22 cellular contexts compared by ENCODE assay signal in the genomic region with DNA sequence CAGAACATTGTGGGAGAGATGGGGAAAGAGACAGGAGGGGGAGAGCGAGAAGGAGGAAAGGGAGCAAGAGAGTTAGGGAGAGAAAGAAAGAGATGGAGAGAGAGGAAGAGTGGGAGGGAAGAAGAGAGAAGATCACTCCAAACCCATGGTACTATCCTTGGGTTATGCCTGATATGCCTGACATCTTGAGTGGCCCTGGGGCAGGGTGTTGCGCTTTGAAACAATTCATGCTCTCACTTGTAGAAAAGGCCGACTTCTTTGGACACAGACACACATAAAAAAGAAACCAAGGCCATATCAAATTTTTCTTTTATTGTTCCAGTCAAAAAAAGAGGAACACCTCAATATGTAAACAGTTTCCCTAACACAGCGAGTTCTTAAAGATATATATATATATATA.
DNase-seq lines count a peak whose midpoint lies in the region; ATAC-seq, FAIRE-seq and TF ChIP-seq lines count a peak whose summit lies in the region.
"Had no signal": no experiment of that assay in that cellular context is flagged by ENCODE, and none has a peak within 500 bp of the region (broad histone marks: within the 10 kb centered on the region; RNA-seq: fewer than 3 reads in every experiment).

No MANE protein-coding gene starts in this region.

- no peaks in the 10 kb centered on the region for H3K36me3 ChIP-seq in SK-N-SH (replicated peaks in 1 of 2; ENCODE audit: control insufficient read depth in 1 of 2, insufficient read depth in 2 of 2, low read length in 1 of 2)
- H3K36me3 ChIP-seq in H1 (ENCODE audit: control insufficient read depth in 2 of 4, insufficient read depth in 4 of 4, low read length in 3 of 4), result no peaks in the 10 kb centered on the region
- H3K36me3 ChIP-seq in trophoblast cell (ENCODE audit: control insufficient read depth in 1 of 2, insufficient read depth in 2 of 2, low read length in 2 of 2), result no peaks in the 10 kb centered on the region
- no peaks in the 10 kb centered on the region for H3K36me3 ChIP-seq in skeletal muscle tissue (ENCODE audit: control insufficient read depth in 3 of 3, insufficient read depth in 3 of 3, low read length in 3 of 3)
- H3K36me3 ChIP-seq: BLaER1 treated with 17β-estradiol and CSF1 and Interleukin-3, amounts not matched to agents 10 nM and 100 nM had no signal

- 0 out of 2 replicates have a peak overlapping the region, but pooled peaks have one; percentile 36 for H2BK5ac ChIP-seq in H1 (ENCODE audit: low read depth, low read length)
- H2BK5ac ChIP-seq in trophoblast cell (ENCODE audit: low read depth, low read length, poor library complexity), result no peak overlapping the region

- no peaks in the 10 kb centered on the region for H3K79me2 ChIP-seq in SK-N-SH (ENCODE audit: insufficient read depth)
- no peaks in the 10 kb centered on the region for H3K79me2 ChIP-seq in H1 (ENCODE audit: control insufficient read depth in 1 of 2, insufficient read depth in 2 of 2, low read length in 2 of 2)
- H3K79me2 ChIP-seq in trophoblast cell (ENCODE audit: control insufficient read depth, insufficient read depth, low read length, poor library complexity), result no peaks in the 10 kb centered on the region

- no peaks in the 10 kb centered on the region for H3K9me2 ChIP-seq in SK-N-SH

- no peak for TF ChIP-seq POLR2A in H1 (IDR thresholded peaks at IDR 0.05; ENCODE audit: control extremely low read depth in 1 of 2, low read depth in 2 of 2, low read length in 2 of 2)

- DNase-seq in SK-N-SH (no peak), H1 (ENCODE audit: low read depth in 1 of 2, low spot score in 2 of 2) (no peak), trophoblast cell (peak; percentile 63 to 73), NCI-H2029 (lab: John Stamatoyannopoulos, UW) (no peak), NCI-H2227 treated with DMSO at 0.1 percent for 48 hours (lab: John Stamatoyannopoulos, UW) (no peak)
- no peak for DNase-seq in activated CD4-positive, CD25-positive, alpha-beta regulatory T cell treated with anti-CD3 and anti-CD28 coated beads, Interleukin-2, amount 50 U/mL, for 72 hours
- DNase-seq: AML-193; Caco-2; Calu3; CD4-positive, alpha-beta T cell; CD8-positive, alpha-beta T cell; GF-D8 had no signal

- H4K91ac ChIP-seq in H1 (replicated peaks; ENCODE audit: insufficient read length, low read length) (peak overlapping the region; percentile 44), trophoblast cell (ENCODE audit: low read depth, low read length) (no peak overlapping the region)

- peaks cover 7% of the 10 kb centered on the region; the same call in 1 of the 2 replicates for H3K27me3 ChIP-seq in SK-N-SH (ENCODE audit: insufficient read depth)
- H3K27me3 ChIP-seq in H1 (replicated peaks in 1 of 4; ENCODE audit: control insufficient read depth in 3 of 4, extremely low read depth in 1 of 4, insufficient read depth in 3 of 4, low read length in 3 of 4), result no peaks in the 10 kb centered on the region
- no peaks in the 10 kb centered on the region for H3K27me3 ChIP-seq in trophoblast cell (ENCODE audit: insufficient read depth, low read length)
- no peaks in the 10 kb centered on the region for H3K27me3 ChIP-seq in skeletal muscle tissue (ENCODE audit: control insufficient read depth in 3 of 3, insufficient read depth in 3 of 3, low read length in 3 of 3)
- H3K27me3 ChIP-seq: BLaER1 treated with 17β-estradiol and CSF1 and Interleukin-3, amounts not matched to agents 10 nM and 100 nM had no signal

- H3K79me1 ChIP-seq in H1 (ENCODE audit: low read depth, low read length) (no peaks in the 10 kb centered on the region), trophoblast cell (ENCODE audit: low read length) (no peaks in the 10 kb centered on the region)

- H4K5ac ChIP-seq in H1 (ENCODE audit: insufficient read length, low read depth, low read length), result no peak overlapping the region

- no peak overlapping the region for H3K4me3 ChIP-seq in SK-N-SH (ENCODE audit: low read depth in 2 of 2, low read length in 1 of 2)
- no peak overlapping the region for H3K4me3 ChIP-seq in H1 (ENCODE audit: extremely low read depth in 1 of 4, insufficient read depth in 2 of 4, low read depth in 3 of 4, low read length in 4 of 4)
- no peak overlapping the region for H3K4me3 ChIP-seq in trophoblast cell (ENCODE audit: low read depth, low read length)
- H3K4me3 ChIP-seq in skeletal muscle tissue (ENCODE audit: low read length in 3 of 3), result peak overlapping the region in 2 of 3 donors; percentile 34 to 41
- H3K4me3 ChIP-seq: A549; BLaER1 treated with 17β-estradiol and CSF1 and Interleukin-3, amounts not matched to agents 10 nM and 100 nM had no signal

- H4K8ac ChIP-seq in H1 (ENCODE audit: extremely low read depth, insufficient read depth, low read length) (no peak overlapping the region), trophoblast cell (ENCODE audit: low read depth, low read length) (no peak overlapping the region)

- no peak overlapping the region for H3K23ac ChIP-seq in H1 (ENCODE audit: insufficient read length)
- peak overlapping the region; percentile 93 for H3K23ac ChIP-seq in trophoblast cell (ENCODE audit: low read length)

- H2BK20ac ChIP-seq in H1 (ENCODE audit: low read length), result no peak overlapping the region; the same call in 1 of the 2 replicates

- no peaks in the 10 kb centered on the region for H3F3A ChIP-seq in SK-N-SH (replicated peaks; ENCODE audit: insufficient read depth)

- POLR2A ChIA-PET in SK-N-SH (lab: Yijun Ruan, JAX) (no interaction called here), H1 (lab: Charles Lee; ENCODE audit: partially characterized antibody) (interaction anchor here (0.7 to 1.4 kb wide), 3 partner anchors 12 to 21 kb away, joined by 3 to 4 read pairs (median 4); no protein-coding TSS in a partner anchor)

- H3K4me2 ChIP-seq in SK-N-SH (peak overlapping the region; percentile 57; the same call in 1 of the 2 replicates), H1 (ENCODE audit: insufficient read depth in 1 of 2, low read depth in 2 of 2, low read length in 2 of 2) (no peak overlapping the region), trophoblast cell (ENCODE audit: low read length) (no peak overlapping the region)
- H3K4me2 ChIP-seq: A549; BLaER1 treated with 17β-estradiol and CSF1 and Interleukin-3, amounts not matched to agents 10 nM and 100 nM had no signal

- H4K20me1 ChIP-seq in SK-N-SH (ENCODE audit: insufficient read depth) (no peaks in the 10 kb centered on the region), H1 (replicated peaks in 1 of 2; ENCODE audit: control insufficient read depth in 1 of 2, insufficient read depth in 2 of 2, low read length in 2 of 2) (no peaks in the 10 kb centered on the region)
- H4K20me1 ChIP-seq: BLaER1 treated with 17β-estradiol and CSF1 and Interleukin-3, amounts not matched to agents 10 nM and 100 nM had no signal

- no peak overlapping the region; the same call in 1 of the 2 replicates for H2AK5ac ChIP-seq in H1 (ENCODE audit: low read depth, low read length)
- H2AK5ac ChIP-seq in trophoblast cell (ENCODE audit: low read length), result no peak overlapping the region

- H2BK120ac ChIP-seq in H1 (replicated peaks; ENCODE audit: low read depth, low read length) (no peak overlapping the region), trophoblast cell (ENCODE audit: insufficient read depth, low read length, poor library complexity) (no peak overlapping the region)

- no peak overlapping the region for H2BK15ac ChIP-seq in H1 (ENCODE audit: low read length)

- H3K27ac ChIP-seq in SK-N-SH (ENCODE audit: low read depth in 2 of 2, low read length in 1 of 2), result no peak overlapping the region
- H3K27ac ChIP-seq in H1 (ENCODE audit: low read depth, low read length), result no peak overlapping the region
- H3K27ac ChIP-seq in trophoblast cell (ENCODE audit: low read depth, low read length), result no peak overlapping the region
- H3K27ac ChIP-seq in skeletal muscle tissue (ENCODE audit: low read depth, low read length), result no peak overlapping the region
- H3K27ac ChIP-seq: 22Rv1; A549; BLaER1 treated with 17β-estradiol and CSF1 and Interleukin-3, amounts not matched to agents 10 nM and 100 nM; C4-2B had no signal

- TF ChIP-seq EP300 in SK-N-SH (IDR thresholded peaks at IDR 0.05; ENCODE audit: borderline replicate concordance in 1 of 2, low read depth in 1 of 2, low read length in 1 of 2) (no peak), H1 (IDR thresholded peaks at IDR 0.05; ENCODE audit: borderline replicate concordance in 1 of 2, low read depth in 2 of 2, low read length in 2 of 2) (no peak)

- H3K4me1 ChIP-seq in SK-N-SH (ENCODE audit: control insufficient read depth in 1 of 2, insufficient read depth in 2 of 2, low read depth in 1 of 2, low read length in 1 of 2), result no peaks in the 10 kb centered on the region
- no peaks in the 10 kb centered on the region for H3K4me1 ChIP-seq in H1 (replicated peaks in 1 of 4; ENCODE audit: control insufficient read depth in 3 of 4, insufficient read depth in 4 of 4, low read length in 3 of 4)
- H3K4me1 ChIP-seq in trophoblast cell (ENCODE audit: control insufficient read depth in 1 of 2, insufficient read depth in 2 of 2, low read length in 2 of 2), result no peaks in the 10 kb centered on the region
- H3K4me1 ChIP-seq in skeletal muscle tissue (ENCODE audit: control insufficient read depth in 3 of 3, insufficient read depth in 3 of 3, low read length in 3 of 3), result peaks cover 0 to 5% (median 0%) of the 10 kb centered on the region in 3 donors
- H3K4me1 ChIP-seq: A549; BLaER1 treated with 17β-estradiol and CSF1 and Interleukin-3, amounts not matched to agents 10 nM and 100 nM had no signal

- H3K14ac ChIP-seq in H1 (ENCODE audit: insufficient read length), result no peak overlapping the region
- no peak overlapping the region for H3K14ac ChIP-seq in trophoblast cell (ENCODE audit: low read length)

- H2AFZ ChIP-seq in SK-N-SH (ENCODE audit: low read depth) (no peak overlapping the region), H1 (ENCODE audit: low read length) (no peak overlapping the region), trophoblast cell (ENCODE audit: insufficient read depth, low read length, poor library complexity) (no peak overlapping the region)

- H3K9ac ChIP-seq in SK-N-SH (no peak overlapping the region), H1 (replicated peaks in 1 of 4; ENCODE audit: extremely low read depth in 1 of 4, low read depth in 3 of 4, low read length in 3 of 4) (no peak overlapping the region), trophoblast cell (ENCODE audit: low read length) (no peak overlapping the region), skeletal muscle tissue (ENCODE audit: low read depth in 1 of 3, low read length in 3 of 3) (no peak overlapping the region)
- H3K9ac ChIP-seq: BLaER1 treated with 17β-estradiol and CSF1 and Interleukin-3, amounts not matched to agents 10 nM and 100 nM had no signal

- no peak for ATAC-seq in SK-N-SH treated with all-trans-retinoic acid at 6 μM for 48 hours
- ATAC-seq: A549; CD8-positive, alpha-beta T cell had no signal

- H3K18ac ChIP-seq in H1 (ENCODE audit: extremely low read depth, low read length) (no peak overlapping the region), trophoblast cell (ENCODE audit: low read length) (no peak overlapping the region)

- H3K9me3 ChIP-seq in SK-N-SH (no peaks in the 10 kb centered on the region), H1 (ENCODE audit: insufficient read depth in 2 of 2, low read depth in 1 of 2, low read length in 1 of 2) (no peaks in the 10 kb centered on the region; a peak in 1 of 4 replicates), trophoblast cell (ENCODE audit: insufficient read depth, low read depth, low read length) (peaks cover 6% of the 10 kb centered on the region), skeletal muscle tissue (ENCODE audit: control insufficient read depth in 3 of 3, low read length in 3 of 3) (no peaks in the 10 kb centered on the region)
- H3K9me3 ChIP-seq: A549; BLaER1 treated with 17β-estradiol and CSF1 and Interleukin-3, amounts not matched to agents 10 nM and 100 nM; Caco-2 had no signal

- 29% methylated on average over 4 of the region's 4 CpGs for WGBS in SK-N-SH (ENCODE audit: low lambda C conversion rate)
- 20 to 80% methylated on average over 1 to 4 of the region's 4 CpGs for WGBS in H1 (ENCODE audit: extremely low coverage in 1 of 2, insufficient coverage in 1 of 2, insufficient read length in 1 of 2, insufficient replicate concordance in 2 of 2, low coverage in 1 of 2, low lambda C conversion rate in 2 of 2, missing lambda C conversion rate in 1 of 2), 2 experiments
- 73% methylated on average over 1 of the region's 4 CpGs for WGBS in trophoblast cell (ENCODE audit: extremely low coverage, insufficient coverage, insufficient read length)

- no peak for TF ChIP-seq RAD21 in SK-N-SH (IDR thresholded peaks at IDR 0.05; ENCODE audit: low read length)
- TF ChIP-seq RAD21 in H1 (IDR thresholded peaks at IDR 0.05 in 1 of 2, conservative IDR thresholded peaks at IDR 0.05 in 1 of 2; ENCODE audit: low read depth in 2 of 2, low read length in 2 of 2), result no peak

- no peak overlapping the region for H3K56ac ChIP-seq in H1 (replicated peaks; ENCODE audit: insufficient read length, low read depth, low read length)

- peak overlapping the region; percentile 51; the same call in 1 of the 2 replicates for H2BK12ac ChIP-seq in H1 (ENCODE audit: low read depth, low read length)
- H2BK12ac ChIP-seq in trophoblast cell (ENCODE audit: low read length), result no peak overlapping the region

- H4K12ac ChIP-seq in trophoblast cell (ENCODE audit: low read depth, low read length), result no peak overlapping the region

- no peak for FAIRE-seq in H1 (lab: Jason Lieb, UNC)
- FAIRE-seq: A549, D721Med, G401.6, GM12891, GM19239 had no signal

- H3K23me2 ChIP-seq in H1 (ENCODE audit: low read depth, low read length), result peaks cover 10% of the 10 kb centered on the region; the same call in 1 of the 2 replicates

- CTCF ChIA-PET in SK-N-SH (lab: Yijun Ruan, JAX) (interaction anchor here (1.4 kb wide), 1 partner anchor 68 kb away, joined by 5 read pairs; no protein-coding TSS in a partner anchor), H1 (lab: Charles Lee; ENCODE audit: partially characterized antibody) (interaction anchor here (0.9 to 1.5 kb wide), 2 partner anchors 16 to 19 kb away, joined by 4 read pairs; no protein-coding TSS in a partner anchor)

- H3K4ac ChIP-seq in H1 (replicated peaks; ENCODE audit: insufficient read length, low read depth, low read length) (no peak overlapping the region), trophoblast cell (ENCODE audit: low read depth, low read length) (no peak overlapping the region)

- TF ChIP-seq CTCF in SK-N-SH (IDR thresholded peaks at IDR 0.05) (no peak), H1 (IDR thresholded peaks at IDR 0.05; ENCODE audit: control extremely low read depth in 1 of 3, insufficient read depth in 1 of 3, low read depth in 1 of 3, low read length in 3 of 3) (no peak)

Comparison
In these comparisons a context has a peak if more than half of its experiments do, and no peak if none do; other contexts are left out.
1. DNase-seq: peak in trophoblast cell (2 of 2); none in SK-N-SH (single experiment), H1 (0 of 2), NCI-H2029 (single experiment), NCI-H2227 treated with DMSO at 0.1 percent for 48 hours (single experiment) and activated CD4-positive, CD25-positive, alpha-beta regulatory T cell treated with anti-CD3 and anti-CD28 coated beads, Interleukin-2, amount 50 U/mL, for 72 hours (single experiment).
2. H3K4me3 ChIP-seq: peak in skeletal muscle tissue (2 of 3); none in SK-N-SH (0 of 2), H1 (0 of 4) and trophoblast cell (single experiment).